10 cellular contexts compared by ENCODE assay signal in genomic region chr11:32332990-32333334, GRCh38.
A peak's percentile ranks its signal among the peaks of the same experiment; 100 is the strongest.
DNase-seq lines count a peak whose midpoint lies in the region; ATAC-seq and TF ChIP-seq lines count a peak whose summit lies in the region.
"Had no signal": no experiment of that assay in that cellular context is flagged by ENCODE, and none has a peak within 500 bp of the region (broad histone marks: within the 10 kb centered on the region; RNA-seq: fewer than 3 reads in every experiment).

No MANE protein-coding gene starts in this region.

- H3K4me1 Mint-ChIP-seq in activated T-cell treated with anti-CD3 and anti-CD28 coated beads, Interleukin-2, amount 50 U/mL, for 72 hours (ENCODE audit: low read depth) = peaks cover 12% of the 10 kb centered on the region
- H3K4me1 Mint-ChIP-seq in brain = peaks cover 17% of the 10 kb centered on the region
- peaks cover 50% of the 10 kb centered on the region for H3K4me1 Mint-ChIP-seq in mesothelial cell of epicardium

- H3K27ac Mint-ChIP-seq in activated T-cell treated with anti-CD3 and anti-CD28 coated beads, Interleukin-2, amount 50 U/mL, for 72 hours = no peak overlapping the region
- peak overlapping the region in 1 of 5 experiments; percentile 89 for H3K27ac Mint-ChIP-seq in brain
- peak overlapping the region; percentile 79 for H3K27ac Mint-ChIP-seq in mesothelial cell of epicardium

- ATAC-seq in activated T-cell treated with anti-CD3 and anti-CD28 coated beads, Interleukin-2, amount 50 U/mL, for 72 hours (replicated peaks in 1 of 2) = peak; percentile 7 to 20
- no peak for ATAC-seq in HG03135 (IDR thresholded peaks at IDR 0.05; ENCODE audit: unreplicated experiment)

- DNase-seq in activated T-cell treated with anti-CD3 and anti-CD28 coated beads, Interleukin-2, amount 50 U/mL, for 72 hours = no peak
- DNase-seq in activated T-cell treated with anti-CD3 and anti-CD28 coated beads, Interleukin-2, amount 50 U/mL, for 1 hour = no peak
- no peak for DNase-seq in mesothelial cell of epicardium (ENCODE audit: low spot score in 2 of 2, unreplicated experiment in 2 of 2)
- no peak for DNase-seq in stimulated activated CD4-positive, alpha-beta T cell treated with anti-CD3 and anti-CD28 coated beads, Interleukin-4, amount 100 ng/mL, for 4 hours
- DNase-seq in activated CD8-positive, alpha-beta memory T cell treated with anti-CD3 and anti-CD28 coated beads, Interleukin-2, amount 50 U/mL, for 4 hours = no peak
- DNase-seq: BE2C, NCI-H2081 had no signal

- peaks cover 0 to 2% of the 10 kb centered on the region in 2 donors for H3K36me3 Mint-ChIP-seq in activated T-cell treated with anti-CD3 and anti-CD28 coated beads, Interleukin-2, amount 50 U/mL, for 72 hours (ENCODE audit: insufficient read depth in 2 of 2)
- no peaks in the 10 kb centered on the region for H3K36me3 Mint-ChIP-seq in brain
- no peaks in the 10 kb centered on the region for H3K36me3 Mint-ChIP-seq in mesothelial cell of epicardium

- H3K4me3 Mint-ChIP-seq in activated T-cell treated with anti-CD3 and anti-CD28 coated beads, Interleukin-2, amount 50 U/mL, for 72 hours = peak overlapping the region; percentile 74 to 82
- H3K4me3 Mint-ChIP-seq in brain = peak overlapping the region in 3 of 5 experiments; percentile 16 to 75 (median 63)
- H3K4me3 Mint-ChIP-seq in mesothelial cell of epicardium = peak overlapping the region; percentile 59

- no peaks in the 10 kb centered on the region for H3K36me3 ChIP-seq in thymus (ENCODE audit: control insufficient read depth, insufficient read depth)
- H3K36me3 ChIP-seq: BE2C had no signal

- peaks cover 0 to 2% of the 10 kb centered on the region in 2 donors for H3K9me3 Mint-ChIP-seq in activated T-cell treated with anti-CD3 and anti-CD28 coated beads, Interleukin-2, amount 50 U/mL, for 72 hours
- H3K9me3 Mint-ChIP-seq in brain (peaks cover 0 to 7% (median 2%) of the 10 kb centered on the region in 5 experiments), mesothelial cell of epicardium (no peaks in the 10 kb centered on the region)

- H3K4me3 ChIP-seq in thymus (ENCODE audit: low read length) = peak overlapping the region; percentile 40

- TF ChIP-seq CTCF in brain (conservative IDR thresholded peaks at IDR 0.05) (no peak), mesothelial cell of epicardium (IDR thresholded peaks at IDR 0.05; ENCODE audit: unreplicated experiment) (no peak)

- 19% methylated on average over 14 of the region's 14 CpGs for WGBS in thymus

- H3K27ac ChIP-seq in thymus (ENCODE audit: low read depth) = no peak overlapping the region

- H3K4me1 ChIP-seq in thymus (ENCODE audit: control insufficient read depth, insufficient read depth, low read length) = peaks cover 4% of the 10 kb centered on the region
- H3K4me1 ChIP-seq: BE2C had no signal

- no peaks in the 10 kb centered on the region for H3K27me3 ChIP-seq in thymus (ENCODE audit: control insufficient read depth, insufficient read depth)
- H3K27me3 ChIP-seq: BE2C had no signal

- H3K9me3 ChIP-seq in thymus (ENCODE audit: control insufficient read depth) = no peaks in the 10 kb centered on the region
- H3K9me3 ChIP-seq: BE2C had no signal

- peaks cover 51% of the 10 kb centered on the region for H3K27me3 Mint-ChIP-seq in activated T-cell treated with anti-CD3 and anti-CD28 coated beads, Interleukin-2, amount 50 U/mL, for 72 hours (ENCODE audit: low read depth)
- H3K27me3 Mint-ChIP-seq in brain (peaks cover 18% of the 10 kb centered on the region), mesothelial cell of epicardium (ENCODE audit: low read depth) (no peaks in the 10 kb centered on the region)
